In the genomic region with DNA sequence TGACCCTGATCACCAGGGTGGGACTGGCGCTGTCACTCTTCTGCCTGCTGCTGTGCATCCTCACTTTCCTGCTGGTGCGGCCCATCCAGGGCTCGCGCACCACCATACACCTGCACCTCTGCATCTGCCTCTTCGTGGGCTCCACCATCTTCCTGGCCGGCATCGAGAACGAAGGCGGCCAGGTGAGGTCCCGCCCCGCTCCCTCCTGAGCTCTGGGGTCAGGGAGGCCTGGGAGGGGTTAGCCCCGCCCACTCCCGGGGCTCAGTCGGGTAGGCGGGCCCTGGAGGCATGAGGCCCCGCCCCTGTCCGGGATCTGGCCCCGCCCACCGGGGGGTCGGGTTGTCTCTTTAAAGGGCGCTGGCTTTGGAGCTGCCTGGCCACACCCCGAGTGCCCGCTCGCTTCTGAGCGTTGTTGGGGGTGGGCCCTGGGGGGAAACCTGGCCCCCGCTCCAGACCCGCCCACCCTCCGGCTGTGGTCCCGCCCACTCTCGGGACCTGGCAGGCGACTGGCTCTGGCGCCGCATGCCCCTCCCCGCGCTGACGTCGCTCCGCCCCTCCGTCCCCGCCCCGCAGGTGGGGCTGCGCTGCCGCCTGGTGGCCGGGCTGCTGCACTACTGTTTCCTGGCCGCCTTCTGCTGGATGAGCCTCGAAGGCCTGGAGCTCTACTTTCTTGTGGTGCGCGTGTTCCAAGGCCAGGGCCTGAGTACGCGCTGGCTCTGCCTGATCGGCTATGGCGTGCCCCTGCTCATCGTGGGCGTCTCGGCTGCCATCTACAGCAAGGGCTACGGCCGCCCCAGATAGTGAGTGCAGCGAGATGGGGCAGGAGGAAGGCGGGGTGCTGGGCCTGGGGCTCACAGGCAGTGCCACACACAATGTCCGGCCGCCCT, we compare ENCODE assay signal across 1 cellular context.
TF ChIP-seq lines count a peak whose summit lies in the region.

No MANE protein-coding gene starts in this region.

TF ChIP-seq in HEK293, 187 proteins besides CTCF, POLR2A, EP300 and RAD21 (continued from another document):
- TF ChIP-seq ZBTB10 (tag by site-specific recombination; IDR thresholded peaks at IDR 0.05) (no peak), ZNF169 (tag by site-specific recombination; IDR thresholded peaks at IDR 0.05) (no peak), ELK4 (IDR thresholded peaks at IDR 0.05; ENCODE audit: borderline replicate concordance, low read depth, low read length) (no peak), ZNF768 (tag by site-specific recombination; IDR thresholded peaks at IDR 0.05) (no peak; the same call in 1 of the 2 replicates), ZNF341 (tag by site-specific recombination; IDR thresholded peaks at IDR 0.05; ENCODE audit: low read depth) (no peak), TRIM28 (IDR thresholded peaks at IDR 0.05; ENCODE audit: borderline replicate concordance, low read length) (no peak), KLF1 (tag by site-specific recombination; IDR thresholded peaks at IDR 0.05) (peak; percentile 59), ZNF664 (tag by site-specific recombination; IDR thresholded peaks at IDR 0.05) (no peak)
- TF ChIP-seq, protein P1, sequence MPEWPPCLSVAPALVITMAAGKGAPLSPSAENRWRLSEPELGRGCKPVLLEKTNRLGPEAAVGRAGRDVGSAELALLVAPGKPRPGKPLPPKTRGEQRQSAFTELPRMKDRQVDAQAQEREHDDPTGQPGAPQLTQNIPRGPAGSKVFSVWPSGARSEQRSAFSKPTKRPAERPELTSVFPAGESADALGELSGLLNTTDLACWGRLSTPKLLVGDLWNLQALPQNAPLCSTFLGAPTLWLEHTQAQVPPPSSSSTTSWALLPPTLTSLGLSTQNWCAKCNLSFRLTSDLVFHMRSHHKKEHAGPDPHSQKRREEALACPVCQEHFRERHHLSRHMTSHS (tag by site-specific recombination; IDR thresholded peaks at IDR 0.05): no peak
